In genomic region chr6:112305795-112306194, GRCh38 we compare ENCODE assay signal across 24 cellular contexts. TPM values are rescaled to one million over a fixed set of nuclear protein-coding genes. Genes with fewer than 3 reads are reported as not detected.
"Had no signal": no experiment of that assay in that cellular context is flagged by ENCODE, and none has a peak within 500 bp of the region (broad histone marks: within the 10 kb centered on the region; RNA-seq: fewer than 3 reads in every experiment).

No MANE protein-coding gene starts in this region.

- H3K36me3 ChIP-seq: brain microvascular endothelial cell, cardiac muscle cell had no signal

- H3K27ac ChIP-seq: brain microvascular endothelial cell, cardiac muscle cell, PC-9 had no signal

- H3K36me3 Mint-ChIP-seq: activated CD4-positive, alpha-beta memory T cell treated with anti-CD3 and anti-CD28 coated beads for 36 hours; activated naive CD4-positive, alpha-beta T cell treated with anti-CD3 and anti-CD28 coated beads, Interleukin-2, amount 10 ng/mL, durations not matched to agents 7 days and 5 days; activated naive CD8-positive, alpha-beta T cell treated with anti-CD3 and anti-CD28 coated beads for 36 hours; WTC11 had no signal

- H3K9me3 Mint-ChIP-seq: activated CD4-positive, alpha-beta memory T cell treated with anti-CD3 and anti-CD28 coated beads for 36 hours; activated CD4-positive, alpha-beta T cell treated with anti-CD3 and anti-CD28 coated beads, Interleukin-2, amount 10 ng/mL, durations not matched to agents 24 days and 14 days; activated naive CD4-positive, alpha-beta T cell treated with anti-CD3 and anti-CD28 coated beads, Interleukin-2, amount 10 ng/mL, durations not matched to agents 7 days and 5 days; activated naive CD8-positive, alpha-beta T cell treated with anti-CD3 and anti-CD28 coated beads for 36 hours; activated T-cell treated with anti-CD3 and anti-CD28 coated beads, Interleukin-2, amount 50 U/mL, for 4 hours; activated T-helper 17 cell treated with anti-CD3 and anti-CD28 coated beads, Interleukin-2, amount 50 U/mL, for 72 hours; WTC11 had no signal

- H3K4me3 ChIP-seq: cardiac muscle cell, PC-9 had no signal

- ATAC-seq: activated T-cell treated with anti-CD3 and anti-CD28 coated beads, Interleukin-2, amount 50 U/mL, for 4 hours; activated T-helper 17 cell treated with anti-CD3 and anti-CD28 coated beads, Interleukin-2, amount 50 U/mL, for 72 hours; T-helper 17 cell; WTC11 had no signal

- H3K4me3 Mint-ChIP-seq: activated CD4-positive, alpha-beta memory T cell treated with anti-CD3 and anti-CD28 coated beads for 36 hours; activated CD4-positive, alpha-beta T cell treated with anti-CD3 and anti-CD28 coated beads, Interleukin-2, amount 10 ng/mL, durations not matched to agents 24 days and 14 days; activated naive CD4-positive, alpha-beta T cell treated with anti-CD3 and anti-CD28 coated beads, Interleukin-2, amount 10 ng/mL, durations not matched to agents 7 days and 5 days; activated naive CD8-positive, alpha-beta T cell treated with anti-CD3 and anti-CD28 coated beads for 36 hours; activated T-cell treated with anti-CD3 and anti-CD28 coated beads, Interleukin-2, amount 50 U/mL, for 4 hours; activated T-helper 17 cell treated with anti-CD3 and anti-CD28 coated beads, Interleukin-2, amount 50 U/mL, for 72 hours; T-helper 17 cell; WTC11 had no signal

- H3K27me3 ChIP-seq: brain microvascular endothelial cell, cardiac muscle cell had no signal

- H3K27ac Mint-ChIP-seq: activated CD4-positive, alpha-beta memory T cell treated with anti-CD3 and anti-CD28 coated beads for 36 hours; activated CD4-positive, alpha-beta T cell treated with anti-CD3 and anti-CD28 coated beads, Interleukin-2, amount 10 ng/mL, durations not matched to agents 24 days and 14 days; activated naive CD4-positive, alpha-beta T cell treated with anti-CD3 and anti-CD28 coated beads, Interleukin-2, amount 10 ng/mL, durations not matched to agents 7 days and 5 days; activated naive CD8-positive, alpha-beta T cell treated with anti-CD3 and anti-CD28 coated beads for 36 hours; activated T-helper 17 cell treated with anti-CD3 and anti-CD28 coated beads, Interleukin-2, amount 50 U/mL, for 72 hours; WTC11 had no signal

- H3K4me1 Mint-ChIP-seq: activated CD4-positive, alpha-beta T cell treated with anti-CD3 and anti-CD28 coated beads, Interleukin-2, amount 10 ng/mL, durations not matched to agents 24 days and 14 days; activated naive CD4-positive, alpha-beta T cell treated with anti-CD3 and anti-CD28 coated beads, Interleukin-2, amount 10 ng/mL, durations not matched to agents 7 days and 5 days; activated T-helper 17 cell treated with anti-CD3 and anti-CD28 coated beads, Interleukin-2, amount 50 U/mL, for 72 hours had no signal

- DNase-seq: activated CD4-positive, alpha-beta memory T cell treated with anti-CD3 and anti-CD28 coated beads for 36 hours; activated CD4-positive, alpha-beta T cell treated with anti-CD3 and anti-CD28 coated beads, Interleukin-2, amount 10 ng/mL, durations not matched to agents 24 days and 14 days; activated CD4-positive, CD25-positive, alpha-beta regulatory T cell treated with anti-CD3 and anti-CD28 coated beads, Interleukin-2, amount 50 U/mL, for 72 hours; activated CD8-positive, alpha-beta memory T cell treated with anti-CD3 and anti-CD28 coated beads for 24 hours; activated gamma-delta T cell; activated naive CD4-positive, alpha-beta T cell treated with anti-CD3 and anti-CD28 coated beads, Interleukin-2, amount 10 ng/mL, durations not matched to agents 7 days and 5 days; activated naive CD8-positive, alpha-beta T cell treated with anti-CD3 and anti-CD28 coated beads for 36 hours; activated T-cell treated with anti-CD3 and anti-CD28 coated beads, Interleukin-2, amount 50 U/mL, for 4 hours; brain microvascular endothelial cell; MM.1S; NCI-H1105; NCI-H1436; NCI-H1930; NCI-H2171; NCI-H2227 treated with DMSO at 0.1 percent for 48 hours; NCI-H446 treated with DMSO at 0.1 percent for 48 hours; NCI-H524 treated with DMSO at 0.1 percent for 48 hours; SHP77 treated with DMSO at 0.1 percent for 48 hours; T-helper 17 cell; T-helper 9 cell had no signal

RNA-seq across cellular contexts. Expression of gene RFPL4B, which starts 41.3 kb away (rescaled TPM):
- total RNA-seq: activated CD4-positive, alpha-beta memory T cell treated with anti-CD3 and anti-CD28 coated beads for 36 hours; activated CD4-positive, alpha-beta T cell treated with anti-CD3 and anti-CD28 coated beads, Interleukin-2, amount 10 ng/mL, durations not matched to agents 24 days and 14 days; activated naive CD8-positive, alpha-beta T cell treated with anti-CD3 and anti-CD28 coated beads for 36 hours; activated T-cell treated with anti-CD3 and anti-CD28 coated beads, Interleukin-2, amount 50 U/mL, for 4 hours; activated T-helper 17 cell treated with anti-CD3 and anti-CD28 coated beads, Interleukin-2, amount 50 U/mL, for 72 hours; cardiac muscle cell; T-helper 17 cell; WTC11 had no signal

RNA-seq across cellular contexts. Expression of gene LAMA4, which starts 51.4 kb away (rescaled TPM):
- total RNA-seq: activated CD4-positive, alpha-beta memory T cell treated with anti-CD3 and anti-CD28 coated beads for 36 hours; activated CD4-positive, alpha-beta T cell treated with anti-CD3 and anti-CD28 coated beads, Interleukin-2, amount 10 ng/mL, durations not matched to agents 24 days and 14 days; activated naive CD8-positive, alpha-beta T cell treated with anti-CD3 and anti-CD28 coated beads for 36 hours; activated T-helper 17 cell treated with anti-CD3 and anti-CD28 coated beads, Interleukin-2, amount 50 U/mL, for 72 hours; T-helper 17 cell had no signal
